ENCODE assay signal across 8 cellular contexts in genomic region chr17:64988580-64989395, GRCh38.
DNase-seq lines count a peak whose midpoint lies in the region; ATAC-seq, FAIRE-seq and TF ChIP-seq lines count a peak whose summit lies in the region.
"Not testable (repeated sequence)": the region's sequence is repeated elsewhere in the genome, so short reads cannot be mapped to it uniquely, and the experiment has no call there.

No MANE protein-coding gene starts in this region.

- not testable (repeated sequence) for H3K9me3 ChIP-seq in MM.1S (replicated peaks; ENCODE audit: insufficient read depth, low read length); astrocyte (ENCODE audit: insufficient read depth, low read depth, low read length); esophagus (ENCODE audit: control insufficient read depth in 2 of 2, insufficient read depth in 1 of 2, low read depth in 1 of 2, low read length in 1 of 2); pancreas; tibial artery

- ATAC-seq in pancreas: peak in 3 of 4 donors; percentile 23 to 44 (median 30)

- H3K4me2 ChIP-seq in MM.1S (ENCODE audit: low read depth, low read length) (peak overlapping the region; percentile 7; the same call in 1 of the 2 replicates), astrocyte (ENCODE audit: low read length) (peak overlapping the region; percentile 26)

- not testable (repeated sequence) for H3K27me3 Mint-ChIP-seq in astrocyte (ENCODE audit: low read depth, unreplicated experiment)
- H3K27me3 Mint-ChIP-seq in immature natural killer cell (ENCODE audit: low read depth in 3 of 3): peaks cover 8 to 14% (median 13%) of the 10 kb centered on the region in 3 donors

- H3F3A ChIP-seq in MM.1S (ENCODE audit: insufficient read depth, low read length): peaks cover 32% of the 10 kb centered on the region

- not testable (repeated sequence) for H3K36me3 Mint-ChIP-seq in astrocyte (ENCODE audit: low read depth, unreplicated experiment); immature natural killer cell

- peak overlapping the region; percentile 78; the same call in 1 of the 2 replicates for H3K27ac ChIP-seq in MM.1S (ENCODE audit: low read length)
- not testable (repeated sequence) for H3K27ac ChIP-seq in astrocyte (ENCODE audit: low read depth, low read length)
- H3K27ac ChIP-seq in esophagus (ENCODE audit: low read depth in 2 of 2, low read length in 1 of 2): peak overlapping the region; percentile 61 to 64
- peak overlapping the region in 2 of 4 donors; percentile 44 to 51 for H3K27ac ChIP-seq in pancreas
- peak overlapping the region; percentile 83 to 84 for H3K27ac ChIP-seq in tibial artery

- H3K9me3 Mint-ChIP-seq in astrocyte (ENCODE audit: unreplicated experiment); immature natural killer cell: not testable (repeated sequence)

- H3K4me1 ChIP-seq in MM.1S (ENCODE audit: low read length) (peaks cover 36% of the 10 kb centered on the region), tibial artery (peaks cover 0 to 25% (median 9%) of the 10 kb centered on the region in 4 donors)
- H3K4me1 ChIP-seq in astrocyte (ENCODE audit: insufficient read depth, low read length); esophagus (ENCODE audit: control insufficient read depth in 2 of 2, insufficient read depth in 2 of 2, low read length in 1 of 2); pancreas: not testable (repeated sequence)

- not testable (repeated sequence) for H3K4me3 ChIP-seq in MM.1S (ENCODE audit: low read length); astrocyte (ENCODE audit: insufficient read depth, low read depth, low read length); esophagus (ENCODE audit: low read depth in 1 of 2, low read length in 2 of 2); pancreas; tibial artery

- H3K27me3 ChIP-seq in MM.1S (replicated peaks; ENCODE audit: insufficient read depth, low read length); astrocyte (ENCODE audit: insufficient read depth, low read length); esophagus (ENCODE audit: control insufficient read depth in 1 of 2, insufficient read depth in 2 of 2, low read length in 2 of 2); pancreas; tibial artery: not testable (repeated sequence)

- in situ Hi-C loops in SK-MEL-5 (cut with HindIII; ENCODE audit: low pct_unique_long_range_greater_than_20kb, low sequenced_read_pairs): not testable (repeated sequence)

- H3K4me3 Mint-ChIP-seq in astrocyte (ENCODE audit: unreplicated experiment): not testable (repeated sequence)
- peak overlapping the region in 2 of 5 donors; percentile 10 to 46 for H3K4me3 Mint-ChIP-seq in immature natural killer cell

- H3K9me2 ChIP-seq in MM.1S (replicated peaks; ENCODE audit: insufficient read depth, low read length): not testable (repeated sequence)

- intact Hi-C loops in pancreas (cut with DNase I); tibial artery (cut with DNase I; ENCODE audit: low total_unique reads): not testable (repeated sequence)

- H4K20me1 ChIP-seq in MM.1S (ENCODE audit: insufficient read depth, low read length); astrocyte (ENCODE audit: insufficient read depth, low read length): not testable (repeated sequence)

- DNase-seq in DMS79 treated with DMSO at 0.1 percent for 48 hours (lab: John Stamatoyannopoulos, UW) (peak; percentile 1), MM.1S (peak; percentile 46), SK-MEL-5 (ENCODE audit: low read depth, low spot score) (peak; percentile 100), astrocyte (ENCODE audit: low read depth) (peak; percentile 80), immature natural killer cell (peak; percentile 55 to 66 (median 60)), pancreas (peak in 2 of 6 donors; percentile 28 to 62), tibial artery (peak in 1 of 2 donors; percentile 72)

- H3K4me1 Mint-ChIP-seq in astrocyte (ENCODE audit: low read depth, unreplicated experiment): peaks cover 12% of the 10 kb centered on the region
- peaks cover 42 to 44% of the 10 kb centered on the region in 2 donors for H3K4me1 Mint-ChIP-seq in immature natural killer cell

- H3K27ac Mint-ChIP-seq in astrocyte (ENCODE audit: unreplicated experiment): not testable (repeated sequence)
- peak overlapping the region; percentile 89 to 95 (median 92) for H3K27ac Mint-ChIP-seq in immature natural killer cell

- FAIRE-seq in astrocyte (lab: Jason Lieb, UNC); pancreas (lab: Jason Lieb, UNC): not testable (repeated sequence)

- WGBS in esophagus, 2 donors: 47 to 49% methylated on average over 13 of the region's 13 CpGs
- 67% methylated on average over 13 of the region's 13 CpGs for WGBS in pancreas, 2 donors

- H2AFZ ChIP-seq in MM.1S (ENCODE audit: low read length): peak overlapping the region; percentile 36
- not testable (repeated sequence) for H2AFZ ChIP-seq in astrocyte (ENCODE audit: low read depth, low read length)

- not testable (repeated sequence) for H3K36me3 ChIP-seq in MM.1S (replicated peaks; ENCODE audit: insufficient read depth, low read length); astrocyte (ENCODE audit: insufficient read depth, low read length); esophagus (ENCODE audit: control insufficient read depth in 2 of 2, insufficient read depth in 2 of 2, low read length in 1 of 2); pancreas; tibial artery

- H3K79me2 ChIP-seq in MM.1S (ENCODE audit: low read length); astrocyte (ENCODE audit: insufficient read depth, low read length): not testable (repeated sequence)

- peak overlapping the region; percentile 42; the same call in 1 of the 2 replicates for H3K9ac ChIP-seq in MM.1S (ENCODE audit: low read length)
- not testable (repeated sequence) for H3K9ac ChIP-seq in astrocyte (ENCODE audit: low read length)

- not testable (repeated sequence) for TF ChIP-seq CTCF in MM.1S (IDR thresholded peaks at IDR 0.05; ENCODE audit: low read length); astrocyte (IDR thresholded peaks at IDR 0.05; ENCODE audit: insufficient read depth, low read depth, low read length); pancreas (IDR thresholded peaks at IDR 0.05); tibial artery (IDR thresholded peaks at IDR 0.05)
